ENCODE assay signal across 14 cellular contexts in genomic region chrX:47316276-47317025, GRCh38. TPM values are rescaled to one million over a fixed set of nuclear protein-coding genes. Genes with fewer than 3 reads are reported as not detected.
DNase-seq lines count a peak whose midpoint lies in the region; ATAC-seq and TF ChIP-seq lines count a peak whose summit lies in the region.
"Had no signal": no experiment of that assay in that cellular context is flagged by ENCODE, and none has a peak within 500 bp of the region (broad histone marks: within the 10 kb centered on the region; RNA-seq: fewer than 3 reads in every experiment).

No MANE protein-coding gene starts in this region.

- intact Hi-C loops in testis (cut with DNase I; ENCODE audit: low total_unique reads) = no loop called here

- ATAC-seq in SK-N-SH treated with all-trans-retinoic acid at 6 μM for 48 hours (no peak), HG03354 (IDR thresholded peaks at IDR 0.05; ENCODE audit: poor library complexity, severe bottlenecking, unreplicated experiment) (no peak)
- ATAC-seq: lower lobe of right lung, psoas muscle had no signal

- POLR2A ChIA-PET in SK-N-SH (lab: Yijun Ruan, JAX) = no interaction called here

- DNase-seq in SK-N-SH = peak; percentile 34
- peak; percentile 2 for DNase-seq in fibroblast of villous mesenchyme (ENCODE audit: low read depth)
- no peak for DNase-seq in MM.1S
- no peak for DNase-seq in testis
- DNase-seq: activated T-cell treated with anti-CD3 and anti-CD28 coated beads, Interleukin-2, amount 50 U/mL, for 1 hour; lower lobe of right lung; NCI-H1930; psoas muscle had no signal

- H3K9me2 ChIP-seq in SK-N-SH (no peaks in the 10 kb centered on the region), MM.1S (replicated peaks; ENCODE audit: insufficient read depth, low read length) (no peaks in the 10 kb centered on the region)

- CTCF ChIA-PET in SK-N-SH (lab: Yijun Ruan, JAX) = no interaction called here

- H3F3A ChIP-seq in SK-N-SH (replicated peaks; ENCODE audit: insufficient read depth) (no peaks in the 10 kb centered on the region), MM.1S (ENCODE audit: insufficient read depth, low read length) (no peaks in the 10 kb centered on the region)

- H3K4me3 ChIP-seq in SK-N-SH (ENCODE audit: low read depth in 2 of 2, low read length in 1 of 2) (no peak overlapping the region), WI38 (ENCODE audit: low read depth, low read length) (0 out of 2 replicates have a peak overlapping the region, but pooled peaks have one; percentile 14), fibroblast of villous mesenchyme (ENCODE audit: low read depth, low read length) (no peak overlapping the region), skeletal muscle satellite cell (ENCODE audit: low read length) (no peak overlapping the region), MM.1S (ENCODE audit: low read length) (no peak overlapping the region), testis (no peak overlapping the region)
- H3K4me3 ChIP-seq: lower lobe of right lung, psoas muscle had no signal

- H2AFZ ChIP-seq in SK-N-SH (ENCODE audit: low read depth) = no peak overlapping the region
- H2AFZ ChIP-seq in MM.1S (ENCODE audit: low read length) = no peak overlapping the region

- TF ChIP-seq EP300 in SK-N-SH (IDR thresholded peaks at IDR 0.05; ENCODE audit: borderline replicate concordance in 1 of 2, low read depth in 1 of 2, low read length in 1 of 2) = no peak

- H3K4me2 ChIP-seq in SK-N-SH (no peak overlapping the region), skeletal muscle satellite cell (ENCODE audit: low read length) (peak overlapping the region; percentile 37), MM.1S (ENCODE audit: low read depth, low read length) (no peak overlapping the region)

- TF ChIP-seq RAD21 in SK-N-SH (IDR thresholded peaks at IDR 0.05; ENCODE audit: low read length) = no peak

- no peaks in the 10 kb centered on the region for H4K20me1 ChIP-seq in SK-N-SH (ENCODE audit: insufficient read depth)
- H4K20me1 ChIP-seq in MM.1S (ENCODE audit: insufficient read depth, low read length) = no peaks in the 10 kb centered on the region

- WGBS in SK-N-SH (ENCODE audit: low lambda C conversion rate) = 44% methylated on average over 14 of the region's 14 CpGs
- WGBS in testis, 2 donors = 41 to 48% methylated on average over 9 to 14 of the region's 14 CpGs

- TF ChIP-seq CTCF in SK-N-SH (IDR thresholded peaks at IDR 0.05) (no peak), WI38 (IDR thresholded peaks at IDR 0.05; ENCODE audit: low read depth, low read length) (no peak), fibroblast of villous mesenchyme (IDR thresholded peaks at IDR 0.05; ENCODE audit: insufficient read depth, low read depth, low read length) (no peak), MM.1S (IDR thresholded peaks at IDR 0.05; ENCODE audit: low read length) (no peak), testis (IDR thresholded peaks at IDR 0.05) (no peak)

- H3K9me3 ChIP-seq in SK-N-SH (no peaks in the 10 kb centered on the region), skeletal muscle satellite cell (replicated peaks; ENCODE audit: low read length) (no peaks in the 10 kb centered on the region), MM.1S (replicated peaks; ENCODE audit: insufficient read depth, low read length) (no peaks in the 10 kb centered on the region), testis (no peaks in the 10 kb centered on the region)
- H3K9me3 ChIP-seq: lower lobe of right lung, psoas muscle had no signal

- H3K9ac ChIP-seq in SK-N-SH (no peak overlapping the region), skeletal muscle satellite cell (ENCODE audit: low read depth, low read length) (no peak overlapping the region), MM.1S (ENCODE audit: low read length) (no peak overlapping the region)

- H3K79me2 ChIP-seq in SK-N-SH (ENCODE audit: insufficient read depth) (no peaks in the 10 kb centered on the region), MM.1S (ENCODE audit: low read length) (no peaks in the 10 kb centered on the region)

- no peaks in the 10 kb centered on the region; the same call in 1 of the 2 replicates for H3K27me3 ChIP-seq in SK-N-SH (ENCODE audit: insufficient read depth)
- H3K27me3 ChIP-seq in skeletal muscle satellite cell (ENCODE audit: control insufficient read depth, insufficient read depth, low read length) = peaks cover 3% of the 10 kb centered on the region
- H3K27me3 ChIP-seq in MM.1S (replicated peaks; ENCODE audit: insufficient read depth, low read length) = no peaks in the 10 kb centered on the region
- no peaks in the 10 kb centered on the region for H3K27me3 ChIP-seq in testis

- H3K27ac ChIP-seq in SK-N-SH (ENCODE audit: low read depth in 2 of 2, low read length in 1 of 2) (no peak overlapping the region), MM.1S (ENCODE audit: low read length) (no peak overlapping the region), testis (no peak overlapping the region)
- H3K27ac ChIP-seq: lower lobe of right lung, psoas muscle had no signal

- no peak for TF ChIP-seq POLR2A in testis (IDR thresholded peaks at IDR 0.05)

- no peaks in the 10 kb centered on the region for H3K36me3 ChIP-seq in SK-N-SH (replicated peaks in 1 of 2; ENCODE audit: control insufficient read depth in 1 of 2, insufficient read depth in 2 of 2, low read length in 1 of 2)
- no peaks in the 10 kb centered on the region for H3K36me3 ChIP-seq in skeletal muscle satellite cell (ENCODE audit: insufficient read depth, low read length)
- no peaks in the 10 kb centered on the region for H3K36me3 ChIP-seq in MM.1S (replicated peaks; ENCODE audit: insufficient read depth, low read length)
- no peaks in the 10 kb centered on the region for H3K36me3 ChIP-seq in testis (ENCODE audit: low read depth, missing control alignments)
- H3K36me3 ChIP-seq: lower lobe of right lung had no signal

- H3K4me1 ChIP-seq in SK-N-SH (ENCODE audit: control insufficient read depth in 1 of 2, insufficient read depth in 2 of 2, low read depth in 1 of 2, low read length in 1 of 2) (no peaks in the 10 kb centered on the region), skeletal muscle satellite cell (ENCODE audit: control insufficient read depth, insufficient read depth, low read length) (no peaks in the 10 kb centered on the region), MM.1S (ENCODE audit: low read length) (no peaks in the 10 kb centered on the region), testis (no peaks in the 10 kb centered on the region)
- H3K4me1 ChIP-seq: lower lobe of right lung, psoas muscle had no signal

TF ChIP-seq in SK-N-SH, 30 proteins besides CTCF, POLR2A, EP300 and RAD21 (continues in another document):
- TF ChIP-seq TEAD4 (IDR thresholded peaks at IDR 0.05; ENCODE audit: borderline replicate concordance, insufficient read depth) = no peak
- no peak for TF ChIP-seq SIN3A (IDR thresholded peaks at IDR 0.05; ENCODE audit: borderline replicate concordance, low read depth, low read length)
- TF ChIP-seq EZH2phosphoT487 (IDR thresholded peaks at IDR 0.05; ENCODE audit: borderline replicate concordance, low read depth) = no peak
- no peak for TF ChIP-seq MXI1 (IDR thresholded peaks at IDR 0.05; ENCODE audit: low read depth, low read length)
- TF ChIP-seq YY1 (IDR thresholded peaks at IDR 0.05; ENCODE audit: low read depth) = no peak
- TF ChIP-seq MAX (IDR thresholded peaks at IDR 0.05; ENCODE audit: low read depth) = no peak
- no peak for TF ChIP-seq RCOR1 (IDR thresholded peaks at IDR 0.05; ENCODE audit: low read length)
- no peak for TF ChIP-seq RFX5 (IDR thresholded peaks at IDR 0.05; ENCODE audit: low read length)

TF ChIP-seq in SK-N-SH treated with all-trans-retinoic acid at 6 μM for 48 hours, 23 proteins besides CTCF, POLR2A, EP300 and RAD21:
- TF ChIP-seq ZNF8 (CRISPR knock-in tag; IDR thresholded peaks at IDR 0.05) = no peak
- TF ChIP-seq ZNF565 (CRISPR knock-in tag; conservative IDR thresholded peaks at IDR 0.05; ENCODE audit: low read depth) = no peak
- TF ChIP-seq SNAI2 (CRISPR knock-in tag; IDR thresholded peaks at IDR 0.05) = no peak
- TF ChIP-seq ZFP30 (CRISPR knock-in tag; IDR thresholded peaks at IDR 0.05) = no peak
- no peak for TF ChIP-seq TOX (CRISPR knock-in tag; IDR thresholded peaks at IDR 0.05; ENCODE audit: borderline replicate concordance)
TF ChIP-seq in SK-N-SH treated with all-trans-retinoic acid at 6 μM for 48 hours: peak in this region for 0.

RNA-seq across cellular contexts. Expression of gene ZNF157, which starts 53.9 kb away (rescaled TPM):
- polyA plus RNA-seq in SK-N-SH (2012; rRNA removed) = 0.12 and 0.23 TPM in 2 replicates
- polyA plus RNA-seq in SK-N-SH (2012; cell fraction: cytosol; rRNA removed) = 0.27 and 0.34 TPM in 2 replicates
- polyA plus RNA-seq in SK-N-SH (2012; cell fraction: nucleus; rRNA removed) = 0.28 and 0.35 TPM in 2 replicates
- under 0.01 TPM in 2 replicates for total RNA-seq in fibroblast of villous mesenchyme
- total RNA-seq in skeletal muscle satellite cell (2012; rRNA removed) = not detected in 2 replicates
- total RNA-seq in testis = under 1 TPM; 0.63 to 0.68 TPM
- 0.51 TPM for polyA plus RNA-seq in testis (ENCODE audit: insufficient read depth, low read depth, low replicate concordance)
- total RNA-seq: bronchial epithelial cell, HT-29, psoas muscle had no signal

Comparison
In these comparisons a context has a peak if more than half of its experiments do, and no peak if none do; other contexts are left out.
1. DNase-seq: peak in SK-N-SH (single experiment) and fibroblast of villous mesenchyme (single experiment); none in MM.1S (single experiment) and testis (single experiment).